Comparison of ENCODE assay signal across 19 cellular contexts in genomic region chr1:119370748-119371147, GRCh38. TPM values are rescaled to one million over a fixed set of nuclear protein-coding genes. Genes with fewer than 3 reads are reported as not detected.
DNase-seq lines count a peak whose midpoint lies in the region; ATAC-seq and TF ChIP-seq lines count a peak whose summit lies in the region.
"Had no signal": no experiment of that assay in that cellular context is flagged by ENCODE, and none has a peak within 500 bp of the region (broad histone marks: within the 10 kb centered on the region; RNA-seq: fewer than 3 reads in every experiment).

No MANE protein-coding gene starts in this region.

- H3K36me3 Mint-ChIP-seq in endodermal cell (ENCODE audit: low read depth), result no peaks in the 10 kb centered on the region
- H3K36me3 Mint-ChIP-seq in CD8-positive, alpha-beta memory T cell, result no peaks in the 10 kb centered on the region
- H3K36me3 Mint-ChIP-seq: CD14-positive monocyte; CD4-positive, alpha-beta memory T cell; CD4-positive, CD25-positive, alpha-beta regulatory T cell had no signal

- no peaks in the 10 kb centered on the region for H3K9me3 Mint-ChIP-seq in endodermal cell
- H3K9me3 Mint-ChIP-seq in CD8-positive, alpha-beta memory T cell, result peaks cover 0 to 2% (median 0%) of the 10 kb centered on the region in 5 donors

- 90 to 100% methylated on average over 2 of the region's 2 CpGs for whole genome bisulfite sequencing in endodermal cell (ENCODE audit: insufficient coverage in 1 of 2, insufficient read length in 1 of 2), 2 experiments
- 100% methylated on average over 2 of the region's 2 CpGs for WGBS in esophagus muscularis mucosa
- WGBS in right lobe of liver (ENCODE audit: insufficient coverage, low coverage, low lambda C conversion rate, missing lambda C conversion rate), result 14% methylated on average over 2 of the region's 2 CpGs

- no peak overlapping the region for H3K4me3 ChIP-seq in endodermal cell (ENCODE audit: low read length)
- H3K4me3 ChIP-seq in esophagus muscularis mucosa, result no peak overlapping the region
- H3K4me3 ChIP-seq in right lobe of liver, result no peak overlapping the region
- no peak overlapping the region for H3K4me3 ChIP-seq in CD8-positive, alpha-beta memory T cell (ENCODE audit: low read length)
- H3K4me3 ChIP-seq: BLaER1 had no signal

- CTCF ChIA-PET in CD8-positive, alpha-beta memory T cell (lab: Charles Lee), result no interaction called here

- intact Hi-C loops in esophagus muscularis mucosa (cut with DNase I), result no loop called here
- intact Hi-C loops in right lobe of liver (cut with DNase I), result no loop called here

- no peak overlapping the region for H3K27ac ChIP-seq in endodermal cell (ENCODE audit: low read depth, low read length)
- H3K27ac ChIP-seq in esophagus muscularis mucosa (replicated peaks in 1 of 4), result no peak overlapping the region
- peak overlapping the region in 2 of 3 donors; percentile 56 to 68 for H3K27ac ChIP-seq in right lobe of liver
- H3K27ac ChIP-seq in CD8-positive, alpha-beta memory T cell (ENCODE audit: low read depth, low read length), result no peak overlapping the region
- H3K27ac ChIP-seq: BLaER1 had no signal

- no peak for TF ChIP-seq EP300 in esophagus muscularis mucosa (IDR thresholded peaks at IDR 0.05)

- H3K4me1 ChIP-seq in endodermal cell (ENCODE audit: control insufficient read depth, insufficient read depth, low read length), result no peaks in the 10 kb centered on the region
- H3K4me1 ChIP-seq in esophagus muscularis mucosa, result no peaks in the 10 kb centered on the region
- H3K4me1 ChIP-seq in right lobe of liver, result peaks cover 0 to 81% (median 19%) of the 10 kb centered on the region in 4 donors
- no peaks in the 10 kb centered on the region for H3K4me1 ChIP-seq in CD8-positive, alpha-beta memory T cell (ENCODE audit: insufficient read depth, low read length)
- H3K4me1 ChIP-seq: BE2C, BLaER1, Caco-2 had no signal

- no peaks in the 10 kb centered on the region for H3K27me3 ChIP-seq in endodermal cell (ENCODE audit: control insufficient read depth, insufficient read depth, low read length, poor library complexity, severe bottlenecking)
- no peaks in the 10 kb centered on the region for H3K27me3 ChIP-seq in esophagus muscularis mucosa
- no peaks in the 10 kb centered on the region for H3K27me3 ChIP-seq in right lobe of liver
- H3K27me3 ChIP-seq in CD8-positive, alpha-beta memory T cell (ENCODE audit: insufficient read depth, low read length, poor library complexity, severe bottlenecking), result no peaks in the 10 kb centered on the region
- H3K27me3 ChIP-seq: BLaER1 had no signal

- H3K9me3 ChIP-seq in endodermal cell (ENCODE audit: control insufficient read depth, low read length) (no peaks in the 10 kb centered on the region), esophagus muscularis mucosa (no peaks in the 10 kb centered on the region), right lobe of liver (no peaks in the 10 kb centered on the region)
- H3K9me3 ChIP-seq in CD8-positive, alpha-beta memory T cell (ENCODE audit: low read length), result no peaks in the 10 kb centered on the region
- H3K9me3 ChIP-seq: BE2C, BLaER1, Caco-2 had no signal

- no peak overlapping the region for H3K9ac ChIP-seq in endodermal cell (ENCODE audit: extremely low read depth, low read length, poor library complexity, severe bottlenecking)
- H3K9ac ChIP-seq: BLaER1 had no signal

- TF ChIP-seq CTCF in endodermal cell (conservative IDR thresholded peaks at IDR 0.05) (no peak), esophagus muscularis mucosa (IDR thresholded peaks at IDR 0.05) (no peak), right lobe of liver (IDR thresholded peaks at IDR 0.05) (no peak)

- peak; percentile 22 for DNase-seq in endodermal cell
- peak; percentile 62 for DNase-seq in esophagus muscularis mucosa (ENCODE audit: extremely low spot score)
- DNase-seq in right lobe of liver, result no peak
- DNase-seq in SW 1271 (lab: John Stamatoyannopoulos, UW), result no peak
- DNase-seq in CD8-positive, alpha-beta memory T cell, result no peak
- DNase-seq: 8988T; ACHN; BE2C; C1 segment of cervical spinal cord; Caco-2; Calu3; CD4-positive, alpha-beta memory T cell; CD4-positive, CD25-positive, alpha-beta regulatory T cell; DMS79 treated with DMSO at 0.1 percent for 48 hours; GF-D8 had no signal

- peak in 1 of 4 donors; percentile 2 for ATAC-seq in right lobe of liver

- H3K4me1 Mint-ChIP-seq in endodermal cell, result peaks cover 1% of the 10 kb centered on the region
- no peaks in the 10 kb centered on the region for H3K4me1 Mint-ChIP-seq in CD8-positive, alpha-beta memory T cell
- H3K4me1 Mint-ChIP-seq: CD14-positive monocyte; CD4-positive, CD25-positive, alpha-beta regulatory T cell had no signal

- H3K36me3 ChIP-seq in endodermal cell (ENCODE audit: control insufficient read depth, insufficient read depth, low read length) (no peaks in the 10 kb centered on the region), esophagus muscularis mucosa (no peaks in the 10 kb centered on the region), right lobe of liver (peaks cover 0 to 4% (median 0%) of the 10 kb centered on the region in 4 donors)
- no peaks in the 10 kb centered on the region for H3K36me3 ChIP-seq in CD8-positive, alpha-beta memory T cell (ENCODE audit: insufficient read depth, low read length)
- H3K36me3 ChIP-seq: BE2C, BLaER1 had no signal

- TF ChIP-seq POLR2A in esophagus muscularis mucosa (IDR thresholded peaks at IDR 0.05; ENCODE audit: low read depth) (no peak), right lobe of liver (IDR thresholded peaks at IDR 0.05) (no peak)

- POLR2A ChIA-PET in CD8-positive, alpha-beta memory T cell (lab: Charles Lee), result no interaction called here

- H3K27me3 Mint-ChIP-seq in endodermal cell (ENCODE audit: insufficient read depth), result peaks cover 4% of the 10 kb centered on the region
- H3K27me3 Mint-ChIP-seq in CD8-positive, alpha-beta memory T cell, result peaks cover 11 to 13% of the 10 kb centered on the region in 2 donors

- H3K4me3 Mint-ChIP-seq in endodermal cell, result no peak overlapping the region
- no peak overlapping the region for H3K4me3 Mint-ChIP-seq in CD8-positive, alpha-beta memory T cell
- H3K4me3 Mint-ChIP-seq: CD14-positive monocyte; CD4-positive, alpha-beta memory T cell; CD4-positive, CD25-positive, alpha-beta regulatory T cell had no signal

- H3K27ac Mint-ChIP-seq in endodermal cell, result no peak overlapping the region
- no peak overlapping the region for H3K27ac Mint-ChIP-seq in CD8-positive, alpha-beta memory T cell
- H3K27ac Mint-ChIP-seq: CD14-positive monocyte; CD4-positive, alpha-beta memory T cell; CD4-positive, CD25-positive, alpha-beta regulatory T cell had no signal

RNA-seq across cellular contexts. Expression of gene HAO2, which starts 2.2 kb away (rescaled TPM):
- total RNA-seq in endodermal cell (not detected), esophagus muscularis mucosa (under 1 TPM in 1 of 4 donors, not detected in 3; 0.32 TPM), right lobe of liver (100 to 1,000 TPM in 3 of 6 experiments, 10 to 100 TPM in 3; 33.9 to 282 (median 99.3) TPM)
- not detected for polyA plus RNA-seq in endodermal cell (2013, experiment 1 of 2)
- not detected for polyA plus RNA-seq in endodermal cell (2013, experiment 2 of 2)
- total RNA-seq in CD8-positive, alpha-beta memory T cell, result not detected
- not detected for polyA plus RNA-seq in CD8-positive, alpha-beta memory T cell
- total RNA-seq: A673; Calu3; CD4-positive, alpha-beta memory T cell; CD4-positive, CD25-positive, alpha-beta regulatory T cell had no signal
- polyA plus RNA-seq: AG04450; CD14-positive monocyte; CD4-positive, alpha-beta memory T cell; CD4-positive, CD25-positive, alpha-beta regulatory T cell had no signal

RNA-seq across cellular contexts. Expression of gene HSD3B2, which starts 44.2 kb away (rescaled TPM):
- total RNA-seq in endodermal cell (not detected), esophagus muscularis mucosa (not detected), right lobe of liver (under 1 TPM in 1 of 6 experiments, not detected in 5; 0.49 TPM)
- polyA plus RNA-seq in endodermal cell (2013, experiment 1 of 2), result not detected
- polyA plus RNA-seq in endodermal cell (2013, experiment 2 of 2), result not detected
- total RNA-seq in CD8-positive, alpha-beta memory T cell, result not detected
- not detected for polyA plus RNA-seq in CD8-positive, alpha-beta memory T cell
- total RNA-seq: A673; Caco-2; Calu3; CD4-positive, alpha-beta memory T cell; CD4-positive, CD25-positive, alpha-beta regulatory T cell had no signal
- polyA plus RNA-seq: AG04450; CD14-positive monocyte; CD4-positive, alpha-beta memory T cell; CD4-positive, CD25-positive, alpha-beta regulatory T cell had no signal

Comparison
In these comparisons a context has a peak if more than half of its experiments do, and no peak if none do; other contexts are left out.
1. DNase-seq: peak in endodermal cell (single experiment) and esophagus muscularis mucosa (single experiment); none in right lobe of liver (0 of 3), SW 1271 (0 of 2) and CD8-positive, alpha-beta memory T cell (0 of 5).
2. H3K27ac ChIP-seq: peak in right lobe of liver (2 of 3); none in endodermal cell (single experiment), esophagus muscularis mucosa (0 of 4) and CD8-positive, alpha-beta memory T cell (single experiment).
3. RNA of gene HAO2, which starts 2.2 kb away (total RNA-seq): 33.9 to 282 TPM in right lobe of liver; not detected in endodermal cell, 0.32 TPM in esophagus muscularis mucosa and not detected in CD8-positive, alpha-beta memory T cell; every median in the first group is over 10 times any median in the second.